In the genomic region with DNA sequence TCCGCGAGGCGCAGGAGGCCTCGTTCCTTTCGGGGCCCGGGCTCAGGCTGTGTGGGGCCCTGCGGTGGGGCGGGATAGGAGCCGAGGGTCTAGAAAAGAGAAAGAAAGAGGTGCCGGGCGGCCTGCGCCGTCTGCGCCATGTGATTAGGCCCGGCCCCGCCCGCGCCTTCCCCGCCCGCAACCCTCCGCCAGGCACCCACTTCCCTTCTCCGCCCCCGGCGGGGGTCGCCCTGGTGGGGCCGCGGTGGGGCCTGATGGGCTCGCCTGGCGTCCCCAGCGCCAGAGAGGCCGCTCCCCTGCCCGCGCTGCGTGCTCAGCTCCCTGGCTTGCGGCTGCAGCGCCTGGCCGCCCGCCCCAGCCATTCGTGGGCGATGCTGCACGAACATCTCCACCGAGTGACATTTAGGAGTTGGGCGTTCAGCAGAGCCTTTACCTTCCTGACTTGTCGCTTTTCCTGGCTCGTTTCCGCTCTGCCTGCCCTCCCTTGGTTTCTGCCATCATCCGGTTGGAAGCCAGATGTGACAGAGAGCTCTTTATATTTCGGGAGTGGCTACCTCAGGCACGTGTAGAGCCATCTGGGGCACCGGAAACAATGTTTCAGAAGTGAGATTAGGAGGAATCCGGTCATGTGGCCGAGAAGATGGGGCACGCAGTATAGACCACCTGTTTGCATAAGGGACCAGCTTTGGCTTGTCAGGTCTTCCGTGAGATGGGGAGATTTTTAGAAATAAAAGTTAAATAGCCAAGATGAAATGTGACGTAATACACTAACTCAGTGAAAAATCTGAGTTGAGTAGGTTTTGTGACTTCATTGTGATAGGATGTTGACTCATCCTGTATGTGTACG, we compare ENCODE assay signal across 1 cellular context.
TF ChIP-seq lines count a peak whose summit lies in the region.

No MANE protein-coding gene starts in this region.

TF ChIP-seq in HepG2, 621 proteins besides CTCF, POLR2A, EP300 and RAD21 (continued from another document and continues in another):
- TF ChIP-seq ZNF792 (CRISPR knock-in tag; IDR thresholded peaks at IDR 0.05) (peak; percentile 48), ZKSCAN1 (IDR thresholded peaks at IDR 0.05; ENCODE audit: low read length) (no peak), RFXAP (CRISPR knock-in tag; IDR thresholded peaks at IDR 0.05; ENCODE audit: borderline replicate concordance) (peak; percentile 88), ETS1 (CRISPR knock-in tag; IDR thresholded peaks at IDR 0.05) (0 out of 2 replicates have a peak, but pooled peaks have one; percentile 32), IKZF5 (CRISPR knock-in tag; IDR thresholded peaks at IDR 0.05) (peak; percentile 58; the same call in 1 of the 2 replicates), NKX3-1 (CRISPR knock-in tag; IDR thresholded peaks at IDR 0.05) (no peak), ATF1 (CRISPR knock-in tag; IDR thresholded peaks at IDR 0.05) (no peak; the same call in 1 of the 2 replicates), ZIK1 (CRISPR knock-in tag; IDR thresholded peaks at IDR 0.05; ENCODE audit: borderline replicate concordance, low read depth) (no peak), NFE2L2 (IDR thresholded peaks at IDR 0.05; ENCODE audit: low read length) (no peak), HNRNPH1 (optimal IDR thresholded peaks at IDR 0.05; ENCODE audit: low read depth, low read length) (no peak), IKZF4 (CRISPR knock-in tag; IDR thresholded peaks at IDR 0.05; ENCODE audit: borderline replicate concordance, low read depth, not compliant biosample characterization) (no peak), ZNF75D (CRISPR knock-in tag; IDR thresholded peaks at IDR 0.05; ENCODE audit: borderline replicate concordance) (no peak), HNRNPLL (IDR thresholded peaks at IDR 0.05; ENCODE audit: low read depth, low read length, poor library complexity, severe bottlenecking) (peak; percentile 89), ZNF383 (CRISPR knock-in tag; IDR thresholded peaks at IDR 0.05; ENCODE audit: borderline replicate concordance) (no peak), ZNF777 (CRISPR knock-in tag; IDR thresholded peaks at IDR 0.05) (peak; percentile 75), KLF11 (CRISPR knock-in tag; IDR thresholded peaks at IDR 0.05) (no peak), HOXA9 (CRISPR knock-in tag; IDR thresholded peaks at IDR 0.05; ENCODE audit: borderline replicate concordance) (peak; percentile 90; the same call in 1 of the 2 replicates), HMG20B (CRISPR knock-in tag; conservative IDR thresholded peaks at IDR 0.05) (no peak; the same call in 1 of the 2 replicates), IRF1 (CRISPR knock-in tag; IDR thresholded peaks at IDR 0.05; ENCODE audit: low read depth) (no peak), MEF2D (CRISPR knock-in tag; IDR thresholded peaks at IDR 0.05) (0 out of 2 replicates have a peak, but pooled peaks have one; percentile 18), RFXANK (CRISPR knock-in tag; IDR thresholded peaks at IDR 0.05) (no peak), ZNF782 (CRISPR knock-in tag; IDR thresholded peaks at IDR 0.05; ENCODE audit: borderline replicate concordance) (no peak; the same call in 1 of the 2 replicates), SMAD3 (CRISPR knock-in tag; IDR thresholded peaks at IDR 0.05) (no peak), JUNB (CRISPR knock-in tag; IDR thresholded peaks at IDR 0.05; ENCODE audit: borderline replicate concordance) (no peak), THAP7 (CRISPR knock-in tag; IDR thresholded peaks at IDR 0.05) (peak; percentile 91; the same call in 1 of the 2 replicates), SMARCE1 (IDR thresholded peaks at IDR 0.05; ENCODE audit: borderline replicate concordance) (no peak), CEBPB (IDR thresholded peaks at IDR 0.05; ENCODE audit: borderline replicate concordance, low read depth, low read length) (peak; percentile 46; the same call in 1 of the 2 replicates), ARID2 (CRISPR knock-in tag; IDR thresholded peaks at IDR 0.05; ENCODE audit: borderline replicate concordance) (peak; percentile 98), EED (CRISPR knock-in tag; IDR thresholded peaks at IDR 0.05) (peak; percentile 76; the same call in 1 of the 2 replicates), ZC3H13 (CRISPR knock-in tag; IDR thresholded peaks at IDR 0.05) (peak; percentile 95), SIN3B (IDR thresholded peaks at IDR 0.05; ENCODE audit: low read length) (no peak), RFX5 (IDR thresholded peaks at IDR 0.05; ENCODE audit: low read depth, low read length) (no peak), SRSF9 (IDR thresholded peaks at IDR 0.05; ENCODE audit: borderline replicate concordance, insufficient read depth, low read depth, low read length, poor library complexity, severe bottlenecking) (no peak), CBX1 (IDR thresholded peaks at IDR 0.05; ENCODE audit: low read depth) (no peak), ZNF747 (CRISPR knock-in tag; IDR thresholded peaks at IDR 0.05; ENCODE audit: borderline replicate concordance) (no peak), ZNF766 (CRISPR knock-in tag; IDR thresholded peaks at IDR 0.05; ENCODE audit: borderline replicate concordance) (peak; percentile 69; the same call in 1 of the 2 replicates), PHF8 (CRISPR knock-in tag; IDR thresholded peaks at IDR 0.05) (no peak), NCOR1 (IDR thresholded peaks at IDR 0.05; ENCODE audit: borderline replicate concordance, low read length) (no peak; the same call in 1 of the 2 replicates), ZNF564 (CRISPR knock-in tag; IDR thresholded peaks at IDR 0.05) (peak; percentile 73), TFDP2 (CRISPR knock-in tag; IDR thresholded peaks at IDR 0.05) (no peak; the same call in 1 of the 2 replicates), ZNF234 (CRISPR knock-in tag; conservative IDR thresholded peaks at IDR 0.05) (0 out of 2 replicates have a peak, but pooled peaks have one; percentile 27)
- TF ChIP-seq, protein P1, sequence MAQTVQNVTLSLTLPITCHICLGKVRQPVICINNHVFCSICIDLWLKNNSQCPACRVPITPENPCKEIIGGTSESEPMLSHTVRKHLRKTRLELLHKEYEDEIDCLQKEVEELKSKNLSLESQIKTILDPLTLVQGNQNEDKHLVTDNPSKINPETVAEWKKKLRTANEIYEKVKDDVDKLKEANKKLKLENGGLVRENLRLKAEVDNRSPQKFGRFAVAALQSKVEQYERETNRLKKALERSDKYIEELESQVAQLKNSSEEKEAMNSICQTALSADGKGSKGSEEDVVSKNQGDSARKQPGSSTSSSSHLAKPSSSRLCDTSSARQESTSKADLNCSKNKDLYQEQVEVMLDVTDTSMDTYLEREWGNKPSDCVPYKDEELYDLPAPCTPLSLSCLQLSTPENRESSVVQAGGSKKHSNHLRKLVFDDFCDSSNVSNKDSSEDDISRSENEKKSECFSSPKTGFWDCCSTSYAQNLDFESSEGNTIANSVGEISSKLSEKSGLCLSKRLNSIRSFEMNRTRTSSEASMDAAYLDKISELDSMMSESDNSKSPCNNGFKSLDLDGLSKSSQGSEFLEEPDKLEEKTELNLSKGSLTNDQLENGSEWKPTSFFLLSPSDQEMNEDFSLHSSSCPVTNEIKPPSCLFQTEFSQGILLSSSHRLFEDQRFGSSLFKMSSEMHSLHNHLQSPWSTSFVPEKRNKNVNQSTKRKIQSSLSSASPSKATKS (CRISPR knock-in tag; IDR thresholded peaks at IDR 0.05): no peak
- TF ChIP-seq, protein P2, sequence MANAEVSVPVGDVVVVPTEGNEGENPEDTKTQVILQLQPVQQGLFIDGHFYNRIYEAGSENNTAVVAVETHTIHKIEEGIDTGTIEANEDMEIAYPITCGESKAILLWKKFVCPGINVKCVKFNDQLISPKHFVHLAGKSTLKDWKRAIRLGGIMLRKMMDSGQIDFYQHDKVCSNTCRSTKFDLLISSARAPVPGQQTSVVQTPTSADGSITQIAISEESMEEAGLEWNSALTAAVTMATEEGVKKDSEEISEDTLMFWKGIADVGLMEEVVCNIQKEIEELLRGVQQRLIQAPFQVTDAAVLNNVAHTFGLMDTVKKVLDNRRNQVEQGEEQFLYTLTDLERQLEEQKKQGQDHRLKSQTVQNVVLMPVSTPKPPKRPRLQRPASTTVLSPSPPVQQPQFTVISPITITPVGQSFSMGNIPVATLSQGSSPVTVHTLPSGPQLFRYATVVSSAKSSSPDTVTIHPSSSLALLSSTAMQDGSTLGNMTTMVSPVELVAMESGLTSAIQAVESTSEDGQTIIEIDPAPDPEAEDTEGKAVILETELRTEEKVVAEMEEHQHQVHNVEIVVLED (CRISPR knock-in tag; IDR thresholded peaks at IDR 0.05; ENCODE audit: borderline replicate concordance): no peak; the same call in 1 of the 2 replicates
- TF ChIP-seq, protein P3, sequence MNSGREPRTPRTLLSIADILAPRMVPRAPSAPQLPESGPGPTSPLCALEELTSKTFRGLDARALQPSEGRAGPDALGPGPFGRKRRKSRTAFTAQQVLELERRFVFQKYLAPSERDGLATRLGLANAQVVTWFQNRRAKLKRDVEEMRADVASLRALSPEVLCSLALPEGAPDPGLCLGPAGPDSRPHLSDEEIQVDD (CRISPR knock-in tag; IDR thresholded peaks at IDR 0.05; ENCODE audit: borderline replicate concordance): no peak
- TF ChIP-seq, protein P4, sequence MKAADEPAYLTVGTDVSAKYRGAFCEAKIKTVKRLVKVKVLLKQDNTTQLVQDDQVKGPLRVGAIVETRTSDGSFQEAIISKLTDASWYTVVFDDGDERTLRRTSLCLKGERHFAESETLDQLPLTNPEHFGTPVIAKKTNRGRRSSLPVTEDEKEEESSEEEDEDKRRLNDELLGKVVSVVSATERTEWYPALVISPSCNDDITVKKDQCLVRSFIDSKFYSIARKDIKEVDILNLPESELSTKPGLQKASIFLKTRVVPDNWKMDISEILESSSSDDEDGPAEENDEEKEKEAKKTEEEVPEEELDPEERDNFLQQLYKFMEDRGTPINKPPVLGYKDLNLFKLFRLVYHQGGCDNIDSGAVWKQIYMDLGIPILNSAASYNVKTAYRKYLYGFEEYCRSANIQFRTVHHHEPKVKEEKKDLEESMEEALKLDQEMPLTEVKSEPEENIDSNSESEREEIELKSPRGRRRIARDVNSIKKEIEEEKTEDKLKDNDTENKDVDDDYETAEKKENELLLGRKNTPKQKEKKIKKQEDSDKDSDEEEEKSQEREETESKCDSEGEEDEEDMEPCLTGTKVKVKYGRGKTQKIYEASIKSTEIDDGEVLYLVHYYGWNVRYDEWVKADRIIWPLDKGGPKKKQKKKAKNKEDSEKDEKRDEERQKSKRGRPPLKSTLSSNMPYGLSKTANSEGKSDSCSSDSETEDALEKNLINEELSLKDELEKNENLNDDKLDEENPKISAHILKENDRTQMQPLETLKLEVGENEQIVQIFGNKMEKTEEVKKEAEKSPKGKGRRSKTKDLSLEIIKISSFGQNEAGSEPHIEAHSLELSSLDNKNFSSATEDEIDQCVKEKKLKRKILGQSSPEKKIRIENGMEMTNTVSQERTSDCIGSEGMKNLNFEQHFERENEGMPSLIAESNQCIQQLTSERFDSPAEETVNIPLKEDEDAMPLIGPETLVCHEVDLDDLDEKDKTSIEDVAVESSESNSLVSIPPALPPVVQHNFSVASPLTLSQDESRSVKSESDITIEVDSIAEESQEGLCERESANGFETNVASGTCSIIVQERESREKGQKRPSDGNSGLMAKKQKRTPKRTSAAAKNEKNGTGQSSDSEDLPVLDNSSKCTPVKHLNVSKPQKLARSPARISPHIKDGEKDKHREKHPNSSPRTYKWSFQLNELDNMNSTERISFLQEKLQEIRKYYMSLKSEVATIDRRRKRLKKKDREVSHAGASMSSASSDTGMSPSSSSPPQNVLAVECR (CRISPR knock-in tag; IDR thresholded peaks at IDR 0.05; ENCODE audit: borderline replicate concordance): peak; percentile 86
- TF ChIP-seq, protein P5, sequence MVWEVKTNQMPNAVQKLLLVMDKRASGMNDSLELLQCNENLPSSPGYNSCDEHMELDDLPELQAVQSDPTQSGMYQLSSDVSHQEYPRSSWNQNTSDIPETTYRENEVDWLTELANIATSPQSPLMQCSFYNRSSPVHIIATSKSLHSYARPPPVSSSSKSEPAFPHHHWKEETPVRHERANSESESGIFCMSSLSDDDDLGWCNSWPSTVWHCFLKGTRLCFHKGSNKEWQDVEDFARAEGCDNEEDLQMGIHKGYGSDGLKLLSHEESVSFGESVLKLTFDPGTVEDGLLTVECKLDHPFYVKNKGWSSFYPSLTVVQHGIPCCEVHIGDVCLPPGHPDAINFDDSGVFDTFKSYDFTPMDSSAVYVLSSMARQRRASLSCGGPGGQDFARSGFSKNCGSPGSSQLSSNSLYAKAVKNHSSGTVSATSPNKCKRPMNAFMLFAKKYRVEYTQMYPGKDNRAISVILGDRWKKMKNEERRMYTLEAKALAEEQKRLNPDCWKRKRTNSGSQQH (CRISPR knock-in tag; IDR thresholded peaks at IDR 0.05; ENCODE audit: low read depth): 0 out of 2 replicates have a peak, but pooled peaks have one; percentile 26
